ENCODE assay signal across 8 cellular contexts in the genomic region with DNA sequence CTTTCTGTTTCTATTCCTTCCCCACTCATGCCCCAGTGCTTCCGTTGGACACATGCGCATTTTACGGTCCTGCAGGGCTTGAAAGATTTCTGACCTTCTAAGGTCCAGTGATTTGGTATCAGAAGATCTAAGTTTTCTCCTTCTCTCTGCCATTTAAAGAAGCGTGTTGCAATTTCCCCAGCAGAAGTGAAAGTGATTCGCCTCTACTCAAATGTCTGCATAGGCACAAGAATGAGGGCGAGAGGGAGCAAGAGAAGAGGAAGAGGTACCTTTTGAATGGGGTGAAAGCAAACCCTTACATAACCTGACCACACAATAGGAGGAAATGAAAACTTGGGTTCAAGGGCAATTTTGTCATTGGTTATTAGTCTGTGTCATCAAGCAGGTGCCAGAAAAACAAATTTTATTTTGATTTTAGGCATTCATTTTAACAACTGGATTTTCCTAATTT. TPM values are rescaled to one million over a fixed set of nuclear protein-coding genes. Genes with fewer than 3 reads are reported as not detected.
A peak's percentile ranks its signal among the peaks of the same experiment; 100 is the strongest.
DNase-seq lines count a peak whose midpoint lies in the region; ATAC-seq and TF ChIP-seq lines count a peak whose summit lies in the region.

No MANE protein-coding gene starts in this region.

- no peaks in the 10 kb centered on the region for H3K9me3 ChIP-seq in right lobe of liver

- peaks cover 0 to 10% (median 5%) of the 10 kb centered on the region in 4 donors for H3K4me1 ChIP-seq in right lobe of liver

- no peak for TF ChIP-seq POLR2A in right lobe of liver (IDR thresholded peaks at IDR 0.05)

- peak overlapping the region; percentile 46 to 94 (median 76) for H3K27ac ChIP-seq in right lobe of liver

- DNase-seq in EL (peak; percentile 6), right lobe of liver (peak in 1 of 3 donors; percentile 50), NCI-H1105 treated with DMSO at 0.1 percent for 48 hours (lab: John Stamatoyannopoulos, UW) (no peak), amniotic stem cell (lab: John Stamatoyannopoulos, UW) (no peak), HuH-7.5 (ENCODE audit: low spot score) (no peak)
- DNase-seq in activated CD8-positive, alpha-beta memory T cell treated with anti-CD3 and anti-CD28 coated beads, Interleukin-2, amount 50 U/mL, for 1 hour (ENCODE audit: extremely low read depth): peak; percentile 11

- H3K4me3 ChIP-seq in right lobe of liver: peak overlapping the region; percentile 17 to 46 (median 41)

- no peaks in the 10 kb centered on the region for H3K36me3 ChIP-seq in right lobe of liver

- intact Hi-C loops in right lobe of liver (cut with DNase I): no loop called here

- 5% methylated on average over 6 of the region's 6 CpGs for WGBS in right lobe of liver (ENCODE audit: insufficient coverage, low coverage, low lambda C conversion rate, missing lambda C conversion rate)

- peak; percentile 85 for ATAC-seq in GM19467 (IDR thresholded peaks at IDR 0.05; ENCODE audit: unreplicated experiment)
- ATAC-seq in HG03520 (IDR thresholded peaks at IDR 0.05; ENCODE audit: unreplicated experiment): peak; percentile 72
- peak; percentile 45 to 56 (median 52) for ATAC-seq in right lobe of liver

- no peaks in the 10 kb centered on the region for H3K27me3 ChIP-seq in right lobe of liver

- no peak for TF ChIP-seq CTCF in right lobe of liver (IDR thresholded peaks at IDR 0.05)

RNA-seq across cellular contexts. Expression of a gene that starts 31.7 kb away (rescaled TPM):
- 10 to 100 TPM; 27.3 to 60.1 (median 47.2) TPM for total RNA-seq in right lobe of liver

Comparison
In these comparisons a context has a peak if more than half of its experiments do, and no peak if none do; other contexts are left out.
1. DNase-seq: peak in EL (single experiment) and activated CD8-positive, alpha-beta memory T cell treated with anti-CD3 and anti-CD28 coated beads, Interleukin-2, amount 50 U/mL, for 1 hour (single experiment); none in NCI-H1105 treated with DMSO at 0.1 percent for 48 hours (single experiment), amniotic stem cell (single experiment) and HuH-7.5 (single experiment).
2. Peak in every context shown above with its lines, with median percentiles within 50 percentile points of each other: ATAC-seq.